Comparison of ENCODE assay signal across 1 cellular context in genomic region chr2:186734957-186735734, GRCh38.
TF ChIP-seq lines count a peak whose summit lies in the region.

No MANE protein-coding gene starts in this region.

TF ChIP-seq in WTC11, 78 proteins besides CTCF, POLR2A, EP300 and RAD21:
- no peak for TF ChIP-seq AR (CRISPR knock-in tag; IDR thresholded peaks at IDR 0.05)
- TF ChIP-seq STAT6 (CRISPR knock-in tag; conservative IDR thresholded peaks at IDR 0.05; ENCODE audit: low read depth): no peak
- no peak for TF ChIP-seq NR3C1 (CRISPR knock-in tag; conservative IDR thresholded peaks at IDR 0.05; ENCODE audit: low read depth)
- TF ChIP-seq KAT7 (CRISPR knock-in tag; IDR thresholded peaks at IDR 0.05; ENCODE audit: borderline replicate concordance): no peak
- TF ChIP-seq OVOL2 (CRISPR knock-in tag; IDR thresholded peaks at IDR 0.05; ENCODE audit: borderline replicate concordance): no peak
- TF ChIP-seq, protein P1, sequence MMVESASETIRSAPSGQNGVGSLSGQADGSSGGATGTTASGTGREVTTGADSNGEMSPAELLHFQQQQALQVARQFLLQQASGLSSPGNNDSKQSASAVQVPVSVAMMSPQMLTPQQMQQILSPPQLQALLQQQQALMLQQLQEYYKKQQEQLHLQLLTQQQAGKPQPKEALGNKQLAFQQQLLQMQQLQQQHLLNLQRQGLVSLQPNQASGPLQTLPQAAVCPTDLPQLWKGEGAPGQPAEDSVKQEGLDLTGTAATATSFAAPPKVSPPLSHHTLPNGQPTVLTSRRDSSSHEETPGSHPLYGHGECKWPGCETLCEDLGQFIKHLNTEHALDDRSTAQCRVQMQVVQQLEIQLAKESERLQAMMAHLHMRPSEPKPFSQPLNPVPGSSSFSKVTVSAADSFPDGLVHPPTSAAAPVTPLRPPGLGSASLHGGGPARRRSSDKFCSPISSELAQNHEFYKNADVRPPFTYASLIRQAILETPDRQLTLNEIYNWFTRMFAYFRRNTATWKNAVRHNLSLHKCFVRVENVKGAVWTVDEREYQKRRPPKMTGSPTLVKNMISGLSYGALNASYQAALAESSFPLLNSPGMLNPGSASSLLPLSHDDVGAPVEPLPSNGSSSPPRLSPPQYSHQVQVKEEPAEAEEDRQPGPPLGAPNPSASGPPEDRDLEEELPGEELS (CRISPR knock-in tag; IDR thresholded peaks at IDR 0.05): no peak
- TF ChIP-seq ATF3 (CRISPR knock-in tag; conservative IDR thresholded peaks at IDR 0.05): no peak
TF ChIP-seq in WTC11: peak in this region for 0.
